23 cellular contexts compared by ENCODE assay signal in the genomic region with DNA sequence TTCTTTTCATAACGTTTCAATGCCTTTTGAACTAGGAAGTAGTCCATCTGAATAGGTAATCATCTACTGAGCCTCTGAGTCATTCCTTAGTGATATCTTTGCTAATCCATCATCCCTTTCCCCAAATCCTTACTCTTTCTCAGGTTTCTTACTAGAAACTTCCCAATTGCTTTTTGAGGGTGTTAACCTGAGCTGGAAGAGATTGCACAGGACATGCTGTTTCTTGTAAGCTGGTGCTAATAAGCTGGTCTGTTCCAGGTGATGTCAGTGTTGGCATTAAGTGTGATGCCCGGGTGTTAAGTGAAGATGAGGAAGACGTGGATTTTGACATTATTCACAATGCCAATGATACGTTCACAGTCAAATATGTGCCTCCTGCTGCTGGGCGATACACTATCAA.
DNase-seq lines count a peak whose midpoint lies in the region; ATAC-seq and TF ChIP-seq lines count a peak whose summit lies in the region.
"Had no signal": no experiment of that assay in that cellular context is flagged by ENCODE, and none has a peak within 500 bp of the region (broad histone marks: within the 10 kb centered on the region; RNA-seq: fewer than 3 reads in every experiment).

No MANE protein-coding gene starts in this region.

- TF ChIP-seq CTCF in RWPE1 (conservative IDR thresholded peaks at IDR 0.05; ENCODE audit: low read depth), result no peak
- TF ChIP-seq CTCF in type B pancreatic cell (conservative IDR thresholded peaks at IDR 0.05), result no peak

- peaks cover 3 to 27% of the 10 kb centered on the region in 2 donors for H3K36me3 ChIP-seq in esophagus (ENCODE audit: control insufficient read depth in 2 of 2, insufficient read depth in 2 of 2, low read length in 1 of 2)

- H3K4me3 ChIP-seq in esophagus (ENCODE audit: low read depth in 1 of 2, low read length in 2 of 2), result no peak overlapping the region
- H3K4me3 ChIP-seq: BLaER1, K562, SK-N-MC had no signal

- H3K36me3 Mint-ChIP-seq in memory B cell, result peaks cover 46% of the 10 kb centered on the region
- peaks cover 60% of the 10 kb centered on the region for H3K36me3 Mint-ChIP-seq in type B pancreatic cell

- H3K4me1 ChIP-seq in esophagus (ENCODE audit: control insufficient read depth in 2 of 2, insufficient read depth in 2 of 2, low read length in 1 of 2), result peaks cover 0 to 12% of the 10 kb centered on the region in 2 donors
- H3K4me1 ChIP-seq: BLaER1 had no signal

- no peaks in the 10 kb centered on the region for H3K9me3 Mint-ChIP-seq in memory B cell
- no peaks in the 10 kb centered on the region for H3K9me3 Mint-ChIP-seq in type B pancreatic cell
- H3K9me3 Mint-ChIP-seq: CD8-positive, alpha-beta T cell had no signal

- H3K27ac ChIP-seq in RWPE1, result 0 out of 2 replicates have a peak overlapping the region, but pooled peaks have one; percentile 0
- peak overlapping the region; percentile 56 to 84 for H3K27ac ChIP-seq in esophagus (ENCODE audit: low read depth in 2 of 2, low read length in 1 of 2)
- H3K27ac ChIP-seq: BLaER1, SK-N-MC had no signal

- H3K27ac Mint-ChIP-seq in memory B cell (peak overlapping the region; percentile 73), type B pancreatic cell (peak overlapping the region; percentile 58)
- H3K27ac Mint-ChIP-seq: CD8-positive, alpha-beta T cell had no signal

- DNase-seq in RWPE1 (ENCODE audit: low spot score), result no peak
- DNase-seq in memory B cell (ENCODE audit: low spot score in 2 of 2), result no peak
- DNase-seq in type B pancreatic cell (ENCODE audit: extremely low spot score, unreplicated experiment), result no peak
- no peak for DNase-seq in kidney glomerular epithelial cell (lab: John Stamatoyannopoulos, UW)
- DNase-seq in activated CD4-positive, alpha-beta T cell treated with anti-CD3 and anti-CD28 coated beads, Interleukin-2, amount 50 U/mL, for 1 hour, result no peak
- DNase-seq in anterior cingulate cortex (lab: John Stamatoyannopoulos, UW), result no peak
- DNase-seq: Caco-2; CD8-positive, alpha-beta T cell; HCEC 1CT; Kasumi-1; MV-4-11; NCI-H1105; NCI-H146; NCI-H1930; NCI-H2107; NCI-H446 treated with DMSO at 0.1 percent for 48 hours; NCI-H526 treated with DMSO at 0.1 percent for 48 hours; SIG-M5 had no signal

- peaks cover 10% of the 10 kb centered on the region for H3K4me1 Mint-ChIP-seq in memory B cell
- no peaks in the 10 kb centered on the region for H3K4me1 Mint-ChIP-seq in type B pancreatic cell (ENCODE audit: unreplicated experiment)

- H3K9me3 ChIP-seq in esophagus (ENCODE audit: control insufficient read depth in 2 of 2, insufficient read depth in 1 of 2, low read depth in 1 of 2, low read length in 1 of 2), result no peaks in the 10 kb centered on the region
- H3K9me3 ChIP-seq: BLaER1, Caco-2 had no signal

- H3K4me3 Mint-ChIP-seq in memory B cell (no peak overlapping the region), type B pancreatic cell (no peak overlapping the region)
- H3K4me3 Mint-ChIP-seq: CD8-positive, alpha-beta T cell had no signal

- WGBS in esophagus, 2 donors, result 63 to 71% methylated on average over 5 of the region's 5 CpGs

- ATAC-seq in memory B cell (ENCODE audit: low read depth), result no peak
- ATAC-seq: CD8-positive, alpha-beta T cell; K562; Panc1 had no signal

- POLR2A ChIA-PET in RWPE1 (lab: Yijun Ruan, JAX; ENCODE audit: low non-redundant PET), result no interaction called here

- H3K27me3 Mint-ChIP-seq in memory B cell, result no peaks in the 10 kb centered on the region
- H3K27me3 Mint-ChIP-seq in type B pancreatic cell, result no peaks in the 10 kb centered on the region

- CTCF ChIA-PET in RWPE1 (lab: Yijun Ruan, JAX), result no interaction called here

- no peaks in the 10 kb centered on the region for H3K27me3 ChIP-seq in esophagus (ENCODE audit: control insufficient read depth in 1 of 2, insufficient read depth in 2 of 2, low read length in 2 of 2)
- H3K27me3 ChIP-seq: BLaER1 had no signal
